ENCODE assay signal across 29 cellular contexts in the genomic region with DNA sequence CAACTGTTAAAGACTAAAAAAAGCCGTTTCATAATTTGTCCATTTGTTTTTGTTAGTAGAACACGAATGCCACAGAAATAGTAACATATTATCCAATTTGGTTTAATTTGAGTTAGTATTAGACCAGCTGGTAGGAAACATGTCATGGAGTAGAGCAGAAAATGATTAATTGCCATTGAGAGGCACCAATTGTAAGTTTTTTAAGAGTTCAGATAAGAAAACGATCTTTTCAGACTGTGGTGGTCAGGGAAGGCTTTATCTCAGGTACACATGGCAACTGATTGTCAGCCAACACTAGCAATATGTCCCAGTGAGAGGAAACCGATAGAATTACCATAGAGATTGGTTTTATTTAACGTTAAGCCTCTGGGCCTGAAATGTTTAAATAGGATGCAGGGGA.
"Had no signal": no experiment of that assay in that cellular context is flagged by ENCODE, and none has a peak within 500 bp of the region (broad histone marks: within the 10 kb centered on the region; RNA-seq: fewer than 3 reads in every experiment).

No MANE protein-coding gene starts in this region.

- H3K36me3 Mint-ChIP-seq: activated naive CD4-positive, alpha-beta T cell treated with anti-CD3 and anti-CD28 coated beads, Interleukin-2, amount 10 ng/mL, durations not matched to agents 7 days and 5 days; activated naive CD8-positive, alpha-beta T cell treated with anti-CD3 and anti-CD28 coated beads, Interleukin-2, amount 10 ng/mL, durations not matched to agents 7 days and 5 days; memory B cell; natural killer cell; stimulated activated memory B cell treated with anti-CD40 and anti-IgM and Interleukin-4, amounts not matched to agents 10 μg/mL and 1 μg/mL and 100 μg/mL, for 72 hours had no signal

- H3K36me3 ChIP-seq: ascending aorta, gastroesophageal sphincter, prostate gland, sigmoid colon, stomach, suprapubic skin, tibial artery had no signal

- H3K27ac Mint-ChIP-seq: activated CD4-positive, alpha-beta memory T cell treated with anti-CD3 and anti-CD28 coated beads, Interleukin-2, amount 10 ng/mL, durations not matched to agents 7 days and 5 days; activated CD4-positive, alpha-beta T cell treated with anti-CD3 and anti-CD28 coated beads, Interleukin-2, amount 10 ng/mL, durations not matched to agents 7 days and 5 days; activated naive CD4-positive, alpha-beta T cell treated with anti-CD3 and anti-CD28 coated beads, Interleukin-2, amount 10 ng/mL, durations not matched to agents 7 days and 5 days; activated naive CD8-positive, alpha-beta T cell treated with anti-CD3 and anti-CD28 coated beads, Interleukin-2, amount 10 ng/mL, durations not matched to agents 7 days and 5 days; activated T-cell treated with anti-CD3 and anti-CD28 coated beads, Interleukin-2, amount 50 U/mL, for 24 hours; effector memory CD8-positive, alpha-beta T cell; memory B cell; natural killer cell; stimulated activated memory B cell treated with anti-CD40 and anti-IgM and Interleukin-4, amounts not matched to agents 10 μg/mL and 1 μg/mL and 100 μg/mL, for 72 hours; T-helper 2 cell treated with Interferon-gamma antibody and Interleukin-4, amounts not matched to agents 5 μg/mL and 100 μg/mL, for 36 hours had no signal

- H3K4me1 ChIP-seq: ascending aorta, gastroesophageal sphincter, prostate gland, sigmoid colon, stomach, tibial artery had no signal

- H3K4me1 Mint-ChIP-seq: activated CD4-positive, alpha-beta memory T cell treated with anti-CD3 and anti-CD28 coated beads, Interleukin-2, amount 10 ng/mL, durations not matched to agents 7 days and 5 days; activated CD4-positive, alpha-beta T cell treated with anti-CD3 and anti-CD28 coated beads, Interleukin-2, amount 10 ng/mL, durations not matched to agents 7 days and 5 days; activated naive CD4-positive, alpha-beta T cell treated with anti-CD3 and anti-CD28 coated beads, Interleukin-2, amount 10 ng/mL, durations not matched to agents 7 days and 5 days; activated naive CD8-positive, alpha-beta T cell treated with anti-CD3 and anti-CD28 coated beads, Interleukin-2, amount 10 ng/mL, durations not matched to agents 7 days and 5 days; memory B cell; natural killer cell; stimulated activated memory B cell treated with anti-CD40 and anti-IgM and Interleukin-4, amounts not matched to agents 10 μg/mL and 1 μg/mL and 100 μg/mL, for 72 hours had no signal

- H3K27me3 Mint-ChIP-seq: activated CD4-positive, alpha-beta memory T cell treated with anti-CD3 and anti-CD28 coated beads, Interleukin-2, amount 10 ng/mL, durations not matched to agents 7 days and 5 days; activated CD4-positive, alpha-beta T cell treated with anti-CD3 and anti-CD28 coated beads, Interleukin-2, amount 10 ng/mL, durations not matched to agents 7 days and 5 days; activated naive CD4-positive, alpha-beta T cell treated with anti-CD3 and anti-CD28 coated beads, Interleukin-2, amount 10 ng/mL, durations not matched to agents 7 days and 5 days; activated naive CD8-positive, alpha-beta T cell treated with anti-CD3 and anti-CD28 coated beads, Interleukin-2, amount 10 ng/mL, durations not matched to agents 7 days and 5 days; activated T-cell treated with anti-CD3 and anti-CD28 coated beads, Interleukin-2, amount 50 U/mL, for 24 hours; effector memory CD8-positive, alpha-beta T cell; memory B cell; stimulated activated memory B cell treated with anti-CD40 and anti-IgM and Interleukin-4, amounts not matched to agents 10 μg/mL and 1 μg/mL and 100 μg/mL, for 72 hours had no signal

- H3K4me3 ChIP-seq: ascending aorta, gastroesophageal sphincter, prostate gland, sigmoid colon, stomach, suprapubic skin, tibial artery had no signal

- H3K27me3 ChIP-seq: ascending aorta, gastroesophageal sphincter, sigmoid colon, stomach, suprapubic skin, tibial artery had no signal

- H3K27ac ChIP-seq: ascending aorta, gastroesophageal sphincter, prostate gland, sigmoid colon, stomach, suprapubic skin, tibial artery had no signal

- DNase-seq: activated CD4-positive, alpha-beta memory T cell treated with anti-CD3 and anti-CD28 coated beads, Interleukin-2, amount 10 ng/mL, durations not matched to agents 7 days and 5 days; activated CD4-positive, alpha-beta T cell treated with anti-CD3 and anti-CD28 coated beads, Interleukin-2, amount 10 ng/mL, durations not matched to agents 7 days and 5 days; activated CD4-positive, CD25-positive, alpha-beta regulatory T cell treated with anti-CD3 and anti-CD28 coated beads, Interleukin-2, amount 50 U/mL, for 72 hours; activated CD8-positive, alpha-beta memory T cell treated with anti-CD3 and anti-CD28 coated beads, Interleukin-2, amount 50 U/mL, for 48 hours; activated gamma-delta T cell; activated naive CD4-positive, alpha-beta T cell treated with anti-CD3 and anti-CD28 coated beads, Interleukin-2, amount 10 ng/mL, durations not matched to agents 7 days and 5 days; activated naive CD8-positive, alpha-beta T cell treated with anti-CD3 and anti-CD28 coated beads, Interleukin-2, amount 10 ng/mL, durations not matched to agents 7 days and 5 days; activated T-cell treated with anti-CD3 and anti-CD28 coated beads, Interleukin-2, amount 50 U/mL, for 24 hours; caudate nucleus; cortex of kidney; effector memory CD8-positive, alpha-beta T cell; hippocampal formation; left cardiac atrium; natural killer cell; sigmoid colon; small intestine; stimulated activated CD4-positive, alpha-beta T cell treated with anti-CD3 and anti-CD28 coated beads, Interleukin-1b, Interleukin-23, amount 100 ng/mL, for 48 hours; stimulated activated CD4-positive, alpha-beta T cell treated with anti-CD3 and anti-CD28 coated beads, Interleukin-4, amount 100 ng/mL, for 4 hours; stimulated activated CD8-positive, alpha-beta memory T cell treated with anti-CD3 and anti-CD28 coated beads, Interleukin-4, amount 100 ng/mL, for 48 hours; stomach; T-helper 1 cell; tibial artery had no signal

- H3K9me3 ChIP-seq: ascending aorta, gastroesophageal sphincter, prostate gland, sigmoid colon, suprapubic skin, tibial artery had no signal

- H3K9me3 Mint-ChIP-seq: activated CD4-positive, alpha-beta memory T cell treated with anti-CD3 and anti-CD28 coated beads, Interleukin-2, amount 10 ng/mL, durations not matched to agents 7 days and 5 days; activated CD4-positive, alpha-beta T cell treated with anti-CD3 and anti-CD28 coated beads, Interleukin-2, amount 10 ng/mL, durations not matched to agents 7 days and 5 days; T-helper 2 cell treated with Interferon-gamma antibody and Interleukin-4, amounts not matched to agents 5 μg/mL and 100 μg/mL, for 36 hours had no signal

- H3K4me3 Mint-ChIP-seq: activated CD4-positive, alpha-beta memory T cell treated with anti-CD3 and anti-CD28 coated beads, Interleukin-2, amount 10 ng/mL, durations not matched to agents 7 days and 5 days; activated CD4-positive, alpha-beta T cell treated with anti-CD3 and anti-CD28 coated beads, Interleukin-2, amount 10 ng/mL, durations not matched to agents 7 days and 5 days; activated naive CD4-positive, alpha-beta T cell treated with anti-CD3 and anti-CD28 coated beads, Interleukin-2, amount 10 ng/mL, durations not matched to agents 7 days and 5 days; activated naive CD8-positive, alpha-beta T cell treated with anti-CD3 and anti-CD28 coated beads, Interleukin-2, amount 10 ng/mL, durations not matched to agents 7 days and 5 days; activated T-cell treated with anti-CD3 and anti-CD28 coated beads, Interleukin-2, amount 50 U/mL, for 24 hours; effector memory CD8-positive, alpha-beta T cell; memory B cell; natural killer cell; stimulated activated memory B cell treated with anti-CD40 and anti-IgM and Interleukin-4, amounts not matched to agents 10 μg/mL and 1 μg/mL and 100 μg/mL, for 72 hours; T-helper 2 cell treated with Interferon-gamma antibody and Interleukin-4, amounts not matched to agents 5 μg/mL and 100 μg/mL, for 36 hours had no signal
